16 cellular contexts compared by ENCODE assay signal in the genomic region with DNA sequence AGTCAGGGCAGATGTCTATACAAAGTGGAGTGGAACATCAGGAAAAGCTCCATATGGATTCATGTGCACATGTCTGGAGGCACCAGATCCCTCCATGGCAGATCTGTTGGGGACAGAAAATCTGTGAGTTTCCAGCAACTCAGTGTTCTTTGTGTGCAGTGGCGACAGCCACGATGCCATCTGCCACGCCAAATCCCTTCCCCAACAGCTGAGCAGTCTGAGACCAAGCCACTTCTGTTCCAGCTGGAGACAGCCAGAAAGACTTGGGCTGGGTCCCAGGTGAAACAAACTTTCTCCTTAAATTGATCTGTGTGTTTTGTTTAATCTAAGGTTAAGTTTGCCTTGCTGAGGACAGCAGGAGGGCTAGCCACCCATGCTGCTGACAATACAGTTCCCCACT. TPM values are rescaled to one million over a fixed set of nuclear protein-coding genes. Genes with fewer than 3 reads are reported as not detected.
DNase-seq lines count a peak whose midpoint lies in the region; ATAC-seq, FAIRE-seq and TF ChIP-seq lines count a peak whose summit lies in the region.
"Had no signal": no experiment of that assay in that cellular context is flagged by ENCODE, and none has a peak within 500 bp of the region (broad histone marks: within the 10 kb centered on the region; RNA-seq: fewer than 3 reads in every experiment).

No MANE protein-coding gene starts in this region.

- H3K4me1 ChIP-seq in GM23248 (ENCODE audit: insufficient read depth) (peaks cover 34% of the 10 kb centered on the region), pancreas (peaks cover 0 to 9% (median 0%) of the 10 kb centered on the region in 3 donors)

- intact Hi-C loops in dorsolateral prefrontal cortex (cut with DNase I), result loop anchor here in 1 of 2 donors (5.0 kb wide), 2 partner anchors 43 to 67 kb away; a partner anchor contains a TSS
- intact Hi-C loops in pancreas (cut with DNase I), result no loop called here

- in situ Hi-C loops in GM23248 (cut with MboI), result no loop called here

- ATAC-seq in pancreas (peak; percentile 32 to 71 (median 56)), GM18867 (IDR thresholded peaks at IDR 0.05; ENCODE audit: unreplicated experiment) (no peak)
- ATAC-seq: foreskin keratinocyte had no signal

- H3K4me2 ChIP-seq in GM23248 (ENCODE audit: unreplicated experiment), result no peak overlapping the region

- H3K27me3 ChIP-seq in GM23248 (replicated peaks; ENCODE audit: insufficient read depth) (no peaks in the 10 kb centered on the region), dorsolateral prefrontal cortex (no peaks in the 10 kb centered on the region), pancreas (no peaks in the 10 kb centered on the region)
- H3K27me3 ChIP-seq: foreskin keratinocyte, uterus had no signal

- peak overlapping the region; percentile 44; the same call in 1 of the 2 replicates for H3K27ac ChIP-seq in GM23248
- peak overlapping the region in 25 of 59 donors; percentile 0 to 70 (median 27) for H3K27ac ChIP-seq in dorsolateral prefrontal cortex
- H3K27ac ChIP-seq in pancreas, result no peak overlapping the region
- H3K27ac ChIP-seq: foreskin keratinocyte, psoas muscle had no signal

- H4K20me1 ChIP-seq in GM23248 (ENCODE audit: insufficient read depth), result no peaks in the 10 kb centered on the region

- TF ChIP-seq CTCF in dorsolateral prefrontal cortex (IDR thresholded peaks at IDR 0.05 in 54 of 56, conservative IDR thresholded peaks at IDR 0.05 in 2 of 56; ENCODE audit: low read depth in 1 of 56, partially characterized antibody in 56 of 56), result no peak
- no peak for TF ChIP-seq CTCF in pancreas (IDR thresholded peaks at IDR 0.05)

- DNase-seq in Ammon's horn (ENCODE audit: low spot score) (peak; percentile 52), GM23248 (no peak), dorsolateral prefrontal cortex (peak in 8 of 10 donors; percentile 19 to 67 (median 58)), pancreas (peak in 1 of 6 donors; percentile 33), RKO (ENCODE audit: low spot score) (no peak), NCI-H774 (lab: John Stamatoyannopoulos, UW) (no peak)
- DNase-seq: activated CD4-positive, alpha-beta T cell treated with anti-CD3 and anti-CD28 coated beads for 1 hour; CD4-positive, CD25-positive, alpha-beta regulatory T cell; foreskin keratinocyte; NCI-H1048; NCI-H345; psoas muscle; stimulated activated CD4-positive, alpha-beta T cell treated with anti-CD3 and anti-CD28 coated beads, Interleukin-1b, Interleukin-23, amount 100 ng/mL, for 48 hours; uterus had no signal

- H3K9ac ChIP-seq in GM23248, result no peak overlapping the region

- peaks cover 94% of the 10 kb centered on the region for H3K79me2 ChIP-seq in GM23248 (ENCODE audit: insufficient read depth)

- H3K36me3 ChIP-seq in GM23248 (ENCODE audit: low read depth) (peaks cover 7% of the 10 kb centered on the region), pancreas (peaks cover 0 to 7% (median 0%) of the 10 kb centered on the region in 3 donors)
- H3K36me3 ChIP-seq: uterus had no signal

- no peak overlapping the region for H3K4me3 ChIP-seq in GM23248
- H3K4me3 ChIP-seq in dorsolateral prefrontal cortex, result no peak overlapping the region
- H3K4me3 ChIP-seq in pancreas, result no peak overlapping the region
- H3K4me3 ChIP-seq: psoas muscle, uterus had no signal

- no peak for FAIRE-seq in pancreas (lab: Jason Lieb, UNC)
- FAIRE-seq: G401.6 had no signal

- 92 to 96% methylated on average over 3 of the region's 3 CpGs for WGBS in GM23248 (ENCODE audit: low coverage in 1 of 2, low lambda C conversion rate in 2 of 2, missing lambda C conversion rate in 2 of 2), 2 experiments
- 37 to 45% methylated on average over 3 of the region's 3 CpGs for WGBS in pancreas, 2 donors

- H2AFZ ChIP-seq in GM23248, result no peak overlapping the region

- no peaks in the 10 kb centered on the region for H3K9me2 ChIP-seq in GM23248 (ENCODE audit: insufficient read depth)

- H3K9me3 ChIP-seq in GM23248 (ENCODE audit: low read depth) (no peaks in the 10 kb centered on the region), pancreas (no peaks in the 10 kb centered on the region)
- H3K9me3 ChIP-seq: psoas muscle, uterus had no signal

- H3F3A ChIP-seq in GM23248 (ENCODE audit: insufficient read depth), result peaks cover 22% of the 10 kb centered on the region

RNA-seq across cellular contexts. Expression of a gene that starts 22.9 kb away (rescaled TPM):
- 150 and 162 TPM in 2 replicates for total RNA-seq in GM23248 (2014; rRNA removed; shearing (Covaris generic))
- polyA plus RNA-seq in GM23248 (2016; fragmentation: Nextera tagmentation; extraction: Ambion mirVana) (844 and 887 TPM in 2 replicates), pancreas (10 to 100 TPM; 62.1 to 86.7 TPM)
- total RNA-seq in dorsolateral prefrontal cortex (100 to 1,000 TPM; 106 to 317 (median 196) TPM), pancreas (100 to 1,000 TPM in 1 of 6 donors, 10 to 100 TPM in 5; 40.2 to 104 (median 67.3) TPM)

RNA-seq across cellular contexts. Expression of a gene that starts 41.0 kb away (rescaled TPM):
- total RNA-seq in GM23248 (2014; rRNA removed; shearing (Covaris generic)), result 4.9 and 5.5 TPM in 2 replicates
- 4.1 and 4.2 TPM in 2 replicates for polyA plus RNA-seq in GM23248 (2016; fragmentation: Nextera tagmentation; extraction: Ambion mirVana)
- 10 to 100 TPM in 118 of 120 experiments, 1 to 10 TPM in 2; 6.5 to 34.6 (median 21.2) TPM for total RNA-seq in dorsolateral prefrontal cortex
- total RNA-seq in pancreas, result 10 to 100 TPM in 3 of 6 donors, 1 to 10 TPM in 3; 4.7 to 14.8 (median 9.3) TPM
- 10 to 100 TPM; 13.8 to 23.8 TPM for polyA plus RNA-seq in pancreas

Comparison
In these comparisons a context has a peak if more than half of its experiments do, and no peak if none do; other contexts are left out.
1. DNase-seq: peak in Ammon's horn (single experiment) and dorsolateral prefrontal cortex (8 of 10); none in GM23248 (single experiment), RKO (single experiment) and NCI-H774 (single experiment).